ENCODE assay signal across 8 cellular contexts in genomic region chr22:36775966-36776669, GRCh38. TPM values are rescaled to one million over a fixed set of nuclear protein-coding genes. Genes with fewer than 3 reads are reported as not detected.
DNase-seq lines count a peak whose midpoint lies in the region; ATAC-seq and TF ChIP-seq lines count a peak whose summit lies in the region.

Gene IFT27 (minus strand): TSS chr22:36776119. CDS start chr22:36775707, 412 bp downstream.

- H3K4me3 Mint-ChIP-seq in activated CD4-positive, alpha-beta T cell treated with anti-CD3 and anti-CD28 coated beads, Interleukin-2, amount 10 ng/mL, durations not matched to agents 24 days and 14 days = peak within 1 kb of the TSS; percentile 90

- H3K4me3 ChIP-seq in colonic mucosa = peak within 1 kb of the TSS; percentile 98

- H3K27ac ChIP-seq in colonic mucosa = peak within 1 kb of the TSS; percentile 80
- H3K27ac ChIP-seq in layer of hippocampus (ENCODE audit: low read depth, low read length) = peak within 1 kb of the TSS; percentile 66

- no peak for TF ChIP-seq CTCF in colonic mucosa (IDR thresholded peaks at IDR 0.05)

- H3K27ac Mint-ChIP-seq in activated CD4-positive, alpha-beta T cell treated with anti-CD3 and anti-CD28 coated beads, Interleukin-2, amount 10 ng/mL, durations not matched to agents 24 days and 14 days = peak within 1 kb of the TSS; percentile 94

- H3K36me3 Mint-ChIP-seq in activated CD4-positive, alpha-beta T cell treated with anti-CD3 and anti-CD28 coated beads, Interleukin-2, amount 10 ng/mL, durations not matched to agents 24 days and 14 days (ENCODE audit: low read depth) = no peaks in the 10 kb centered on the region

- no peaks in the 10 kb centered on the region for H3K9me3 Mint-ChIP-seq in activated CD4-positive, alpha-beta T cell treated with anti-CD3 and anti-CD28 coated beads, Interleukin-2, amount 10 ng/mL, durations not matched to agents 24 days and 14 days

- H3K4me1 Mint-ChIP-seq in activated CD4-positive, alpha-beta T cell treated with anti-CD3 and anti-CD28 coated beads, Interleukin-2, amount 10 ng/mL, durations not matched to agents 24 days and 14 days = peaks cover 24% of the 10 kb centered on the region

- peak within 1 kb of the TSS; percentile 61 to 77 for H3K9ac ChIP-seq in colonic mucosa (ENCODE audit: low read depth in 2 of 2, low read length in 2 of 2)

- DNase-seq in AML-193 (lab: John Stamatoyannopoulos, UW) (peak; percentile 99), GM19238 (ENCODE audit: insufficient read length, low spot score) (peak; percentile 97), NCI-H526 treated with DMSO at 0.1 percent for 48 hours (lab: John Stamatoyannopoulos, UW) (peak; percentile 98), colonic mucosa (peak; percentile 99)
- DNase-seq in activated CD4-positive, alpha-beta T cell treated with anti-CD3 and anti-CD28 coated beads, Interleukin-2, amount 10 ng/mL, durations not matched to agents 24 days and 14 days = peak; percentile 99
- peak; percentile 88 to 89 for DNase-seq in stimulated activated CD4-positive, alpha-beta T cell treated with anti-CD3 and anti-CD28 coated beads, Interleukin-1b, Interleukin-23, amount 100 ng/mL, for 4 hours (ENCODE audit: low read depth in 2 of 2)

- peaks cover 4% of the 10 kb centered on the region for H3K4me1 ChIP-seq in colonic mucosa

- peak; percentile 87 for ATAC-seq in HG03442 (IDR thresholded peaks at IDR 0.05; ENCODE audit: unreplicated experiment)

- no peaks in the 10 kb centered on the region for H3K27me3 Mint-ChIP-seq in activated CD4-positive, alpha-beta T cell treated with anti-CD3 and anti-CD28 coated beads, Interleukin-2, amount 10 ng/mL, durations not matched to agents 24 days and 14 days

- no peaks in the 10 kb centered on the region for H3K36me3 ChIP-seq in colonic mucosa

- intact Hi-C loops in activated CD4-positive, alpha-beta T cell treated with anti-CD3 and anti-CD28 coated beads, Interleukin-2, amount 10 ng/mL, durations not matched to agents 24 days and 14 days (cut with micrococcal nuclease) = loop anchor here (1.0 to 5.0 kb wide), 2 partner anchors 247 to 466 kb away; partner anchors contain the start of genes EIF3D and RAC2
- intact Hi-C loops in colonic mucosa (cut with DNase I) = no loop called here

- H3K27me3 ChIP-seq in colonic mucosa (no peaks in the 10 kb centered on the region), layer of hippocampus (ENCODE audit: control insufficient read depth, insufficient read depth, low read length) (no peaks in the 10 kb centered on the region)

- no peaks in the 10 kb centered on the region for H3K9me3 ChIP-seq in colonic mucosa

RNA-seq across cellular contexts. Expression of gene IFT27, which starts in this region (rescaled TPM):
- total RNA-seq in activated CD4-positive, alpha-beta T cell treated with anti-CD3 and anti-CD28 coated beads, Interleukin-2, amount 10 ng/mL, durations not matched to agents 24 days and 14 days = 26.3 and 28.5 TPM in 2 replicates
- total RNA-seq in colonic mucosa = 10 to 100 TPM; 27.1 to 44.6 TPM

Comparison
In these comparisons a context has a peak if more than half of its experiments do, and no peak if none do; other contexts are left out.
1. Peak in every context shown above with its lines: DNase-seq, ATAC-seq, H3K4me3 ChIP-seq and H3K27ac ChIP-seq.